In genomic region chr11:111039982-111040381, GRCh38 we compare ENCODE assay signal across 30 cellular contexts.
"Had no signal": no experiment of that assay in that cellular context is flagged by ENCODE, and none has a peak within 500 bp of the region (broad histone marks: within the 10 kb centered on the region; RNA-seq: fewer than 3 reads in every experiment).

No MANE protein-coding gene starts in this region.

- H3K27ac ChIP-seq: adrenal gland, body of pancreas, esophagus muscularis mucosa, foreskin keratinocyte, gastrocnemius medialis, heart left ventricle, WERI-Rb-1 had no signal

- H3K9me3 ChIP-seq: adrenal gland, body of pancreas, esophagus muscularis mucosa, gastrocnemius medialis had no signal

- H3K27me3 ChIP-seq: adrenal gland, body of pancreas, esophagus muscularis mucosa, foreskin keratinocyte, gastrocnemius medialis, heart left ventricle had no signal

- H3K4me1 ChIP-seq: adrenal gland, body of pancreas, gastrocnemius medialis had no signal

- H3K4me3 ChIP-seq: adrenal gland, body of pancreas, esophagus muscularis mucosa, gastrocnemius medialis, heart left ventricle had no signal

- H3K36me3 ChIP-seq: adrenal gland, esophagus muscularis mucosa, gastrocnemius medialis, heart left ventricle, WERI-Rb-1 had no signal

- DNase-seq: activated B cell treated with CpG ODN at 0.5 μM for 24 hours; activated CD4-positive, alpha-beta memory T cell treated with anti-CD3 and anti-CD28 coated beads for 36 hours; activated CD4-positive, alpha-beta T cell treated with anti-CD3 and anti-CD28 coated beads for 48 hours; activated CD8-positive, alpha-beta memory T cell treated with anti-CD3 and anti-CD28 coated beads, Interleukin-2, amount 10 ng/mL, durations not matched to agents 7 days and 5 days; activated CD8-positive, alpha-beta memory T cell treated with anti-CD3 and anti-CD28 coated beads, Interleukin-2, amount 50 U/mL, for 4 hours; activated CD8-positive, alpha-beta T cell treated with anti-CD3 and anti-CD28 coated beads, Interleukin-2, amount 10 ng/mL, durations not matched to agents 7 days and 5 days; activated effector memory CD4-positive, alpha-beta T cell treated with anti-CD3 and anti-CD28 coated beads, Interleukin-2, amount 50 U/mL, for 16 hours; activated naive CD4-positive, alpha-beta T cell treated with anti-CD3 and anti-CD28 coated beads for 36 hours; activated naive CD8-positive, alpha-beta T cell treated with anti-CD3 and anti-CD28 coated beads for 36 hours; activated naive CD8-positive, alpha-beta T cell treated with anti-CD3 and anti-CD28 coated beads, Interleukin-2, amount 50 U/mL, for 24 hours; activated T-cell treated with anti-CD3 and anti-CD28 coated beads, Interleukin-2, amount 50 U/mL, for 1 hour; activated T-cell treated with anti-CD3 and anti-CD28 coated beads, Interleukin-2, amount 50 U/mL, for 48 hours; adrenal gland; amygdala; aorta; body of pancreas; caudate nucleus; cortex of kidney; dermis blood vessel endothelial cell; effector CD4-positive, alpha-beta T cell; effector memory CD8-positive, alpha-beta T cell; erythroblast; foreskin keratinocyte; gastrocnemius medialis; glutamatergic neuron; heart left ventricle; T1000; WERI-Rb-1 had no signal

- ATAC-seq: activated CD4-positive, CD25-positive, alpha-beta regulatory T cell treated with anti-CD3 and anti-CD28 coated beads, Interleukin-2, amount 50 U/mL, for 24 hours; activated CD8-positive, alpha-beta memory T cell treated with anti-CD3 and anti-CD28 coated beads, Interleukin-2, amount 10 ng/mL, durations not matched to agents 7 days and 5 days; activated CD8-positive, alpha-beta T cell treated with anti-CD3 and anti-CD28 coated beads, Interleukin-2, amount 10 ng/mL, durations not matched to agents 7 days and 5 days; activated naive CD8-positive, alpha-beta T cell treated with anti-CD3 and anti-CD28 coated beads, Interleukin-2, amount 50 U/mL, for 24 hours; body of pancreas; effector memory CD8-positive, alpha-beta T cell; foreskin keratinocyte; gastrocnemius medialis; heart left ventricle had no signal
